31 cellular contexts compared by ENCODE assay signal in genomic region chr1:18635070-18635577, GRCh38. TPM values are rescaled to one million over a fixed set of nuclear protein-coding genes. Genes with fewer than 3 reads are reported as not detected.
"Had no signal": no experiment of that assay in that cellular context is flagged by ENCODE, and none has a peak within 500 bp of the region (broad histone marks: within the 10 kb centered on the region; RNA-seq: fewer than 3 reads in every experiment).

No MANE protein-coding gene starts in this region.

- DNase-seq: activated CD4-positive, alpha-beta T cell treated with anti-CD3 and anti-CD28 coated beads for 4 hours; activated CD4-positive, alpha-beta T cell treated with anti-CD3 and anti-CD28 coated beads, Interleukin-2, amount 50 U/mL, for 4 hours; activated effector memory CD4-positive, alpha-beta T cell treated with anti-CD3 and anti-CD28 coated beads, Interleukin-2, amount 50 U/mL, for 16 hours; activated naive CD4-positive, alpha-beta T cell treated with anti-CD3 and anti-CD28 coated beads, Interleukin-2, amount 10 ng/mL, durations not matched to agents 7 days and 5 days; activated naive CD8-positive, alpha-beta T cell treated with anti-CD3 and anti-CD28 coated beads, Interleukin-2, amount 10 ng/mL, durations not matched to agents 7 days and 5 days; caudate nucleus; foreskin fibroblast; head of caudate nucleus; hippocampal formation; immature natural killer cell; midbrain; naive thymus-derived CD4-positive, alpha-beta T cell; ovary; retina; stimulated activated CD4-positive, alpha-beta T cell treated with anti-CD3 and anti-CD28 coated beads, Interleukin-12 subunit alpha, Interleukin-12 subunit beta, amount 100 ng/mL, for 4 hours; stimulated activated CD4-positive, alpha-beta T cell treated with anti-CD3 and anti-CD28 coated beads, Interleukin-4, amount 100 ng/mL, for 1 hour; stimulated activated naive CD8-positive, alpha-beta T cell treated with anti-CD3 and anti-CD28 coated beads, Interleukin-15, amount 100 ng/mL, for 72 hours; substantia nigra; SW 1271; upper lobe of right lung had no signal

- H3K27ac Mint-ChIP-seq: immature natural killer cell; memory B cell; stimulated activated effector memory CD8-positive, alpha-beta T cell treated with anti-CD3 and anti-CD28 coated beads, Interleukin-12 subunit alpha, Interleukin-12 subunit beta, amount 100 ng/mL, for 72 hours; stimulated activated naive CD8-positive, alpha-beta T cell treated with anti-CD3 and anti-CD28 coated beads, Interleukin-15, amount 100 ng/mL, for 72 hours had no signal

- H3K27me3 ChIP-seq: ovary had no signal

- ATAC-seq: esophagus mucosa; naive thymus-derived CD4-positive, alpha-beta T cell; sciatic nerve; stimulated activated effector memory CD8-positive, alpha-beta T cell treated with anti-CD3 and anti-CD28 coated beads, Interleukin-12 subunit alpha, Interleukin-12 subunit beta, amount 100 ng/mL, for 72 hours; stimulated activated naive CD8-positive, alpha-beta T cell treated with anti-CD3 and anti-CD28 coated beads, Interleukin-15, amount 100 ng/mL, for 72 hours had no signal

- H3K36me3 ChIP-seq: ascending aorta, neutrophil, ovary, prostate gland, upper lobe of right lung had no signal

- H3K9me3 ChIP-seq: ascending aorta, neutrophil, ovary, prostate gland, upper lobe of right lung had no signal

- H3K4me1 Mint-ChIP-seq: immature natural killer cell had no signal

- H3K4me3 ChIP-seq: ascending aorta, ovary, prostate gland, skin epidermis, upper lobe of right lung had no signal

- H3K4me3 Mint-ChIP-seq: activated naive CD4-positive, alpha-beta T cell treated with anti-CD3 and anti-CD28 coated beads, Interleukin-2, amount 10 ng/mL, durations not matched to agents 7 days and 5 days; activated naive CD8-positive, alpha-beta T cell treated with anti-CD3 and anti-CD28 coated beads, Interleukin-2, amount 10 ng/mL, durations not matched to agents 7 days and 5 days; immature natural killer cell; memory B cell; stimulated activated effector memory CD8-positive, alpha-beta T cell treated with anti-CD3 and anti-CD28 coated beads, Interleukin-12 subunit alpha, Interleukin-12 subunit beta, amount 100 ng/mL, for 72 hours; stimulated activated naive CD8-positive, alpha-beta T cell treated with anti-CD3 and anti-CD28 coated beads, Interleukin-15, amount 100 ng/mL, for 72 hours had no signal

- H3K27ac ChIP-seq: ascending aorta, neutrophil, ovary, prostate gland, skin epidermis, upper lobe of right lung had no signal

RNA-seq across cellular contexts. Expression of gene PAX7, which starts 4.5 kb away (rescaled TPM):
- total RNA-seq: activated naive CD8-positive, alpha-beta T cell treated with anti-CD3 and anti-CD28 coated beads, Interleukin-2, amount 10 ng/mL, durations not matched to agents 7 days and 5 days; ascending aorta; chondrocyte; esophagus mucosa; kidney epithelial cell; naive thymus-derived CD4-positive, alpha-beta T cell; ovary; sciatic nerve; T-helper 2 cell treated with Interferon-gamma antibody and Interleukin-4, amounts not matched to agents 100 ng/mL and 5 ng/mL, for 36 hours; upper lobe of right lung had no signal
- polyA plus RNA-seq: immature natural killer cell; naive thymus-derived CD4-positive, alpha-beta T cell; ovary had no signal
